Comparison of ENCODE assay signal across 10 cellular contexts in genomic region chr10:73543-74265, GRCh38. TPM values are rescaled to one million over a fixed set of nuclear protein-coding genes. Genes with fewer than 3 reads are reported as not detected.
DNase-seq lines count a peak whose midpoint lies in the region; ATAC-seq and TF ChIP-seq lines count a peak whose summit lies in the region.
"Not testable (repeated sequence)": the region's sequence is repeated elsewhere in the genome, so short reads cannot be mapped to it uniquely, and the experiment has no call there.
"Had no signal": no experiment of that assay in that cellular context is flagged by ENCODE, and none has a peak within 500 bp of the region (broad histone marks: within the 10 kb centered on the region; RNA-seq: fewer than 3 reads in every experiment).

No MANE protein-coding gene starts in this region.

- intact Hi-C loops in left colon (cut with DNase I, micrococcal nuclease), result not testable (repeated sequence)

- H4K20me1 ChIP-seq in SU-DHL-6 (ENCODE audit: low read depth, low read length), result not testable (repeated sequence)

- peak; percentile 73 for TF ChIP-seq CTCF in LNCAP (IDR thresholded peaks at IDR 0.05)
- TF ChIP-seq CTCF in SU-DHL-6 (IDR thresholded peaks at IDR 0.05; ENCODE audit: insufficient read depth, low read length, poor library complexity, severe bottlenecking), result peak; percentile 12
- TF ChIP-seq CTCF in epithelial cell of esophagus (IDR thresholded peaks at IDR 0.05; ENCODE audit: insufficient read depth, low read depth, low read length, missing control alignments), result peak; percentile 59

- ATAC-seq in left colon, result peak; percentile 75

- H3K9ac ChIP-seq in SU-DHL-6 (ENCODE audit: low read length); rectal smooth muscle tissue (ENCODE audit: low read length): not testable (repeated sequence)

- H3K27me3 ChIP-seq in SU-DHL-6 (ENCODE audit: low read length); rectal smooth muscle tissue (ENCODE audit: control insufficient read depth, insufficient read depth, low read length); thymus (ENCODE audit: control insufficient read depth, insufficient read depth): not testable (repeated sequence)

- DNase-seq in DMS 273 (lab: John Stamatoyannopoulos, UW; ENCODE audit: unreplicated experiment), result peak; percentile 74
- peak; percentile 75 for DNase-seq in activated effector memory CD4-positive, alpha-beta T cell treated with anti-CD3 and anti-CD28 coated beads, Interleukin-2, amount 50 U/mL, for 16 hours
- peak; percentile 55 for DNase-seq in epithelial cell of esophagus (ENCODE audit: low read depth)
- peak in 1 of 2 donors; percentile 56 for DNase-seq in left colon

- not testable (repeated sequence) for H3K36me3 ChIP-seq in SU-DHL-6 (ENCODE audit: low read length); rectal smooth muscle tissue (ENCODE audit: control insufficient read depth, insufficient read depth, low read length); thymus (ENCODE audit: control insufficient read depth, insufficient read depth)

- WGBS in thymus, result 10% methylated on average over 65 of the region's 65 CpGs

- not testable (repeated sequence) for H3K9me3 ChIP-seq in SU-DHL-6 (ENCODE audit: insufficient read depth, low read length); thymus (ENCODE audit: control insufficient read depth)

- peak overlapping the region; percentile 29 for H3K4me2 ChIP-seq in SU-DHL-6 (ENCODE audit: low read depth, low read length, poor library complexity, severe bottlenecking)

- not testable (repeated sequence) for H3K79me2 ChIP-seq in SU-DHL-6 (ENCODE audit: insufficient read depth, low read length)

- not testable (repeated sequence) for H3K27ac ChIP-seq in SU-DHL-6 (ENCODE audit: low read depth, low read length); rectal smooth muscle tissue (ENCODE audit: low read depth, low read length); thymus (ENCODE audit: low read depth)

- H2AFZ ChIP-seq in SU-DHL-6 (ENCODE audit: low read depth, low read length, severe bottlenecking), result not testable (repeated sequence)

- not testable (repeated sequence) for H3K4me3 ChIP-seq in SU-DHL-6 (ENCODE audit: insufficient read depth, low read length, poor library complexity, severe bottlenecking)
- H3K4me3 ChIP-seq in epithelial cell of esophagus (ENCODE audit: low read length) (peak overlapping the region; percentile 53), rectal smooth muscle tissue (ENCODE audit: low read length) (peak overlapping the region; percentile 64), thymus (ENCODE audit: low read length) (peak overlapping the region; percentile 43)

- H3F3A ChIP-seq in SU-DHL-6 (ENCODE audit: insufficient read depth), result not testable (repeated sequence)

- not testable (repeated sequence) for H3K4me1 ChIP-seq in rectal smooth muscle tissue (ENCODE audit: control insufficient read depth, insufficient read depth, low read length); thymus (ENCODE audit: control insufficient read depth, insufficient read depth, low read length)

- H3K9me2 ChIP-seq in SU-DHL-6 (replicated peaks; ENCODE audit: insufficient read depth, low read length), result not testable (repeated sequence)

RNA-seq across cellular contexts. Expression of gene TUBB8, which starts 24.6 kb away (rescaled TPM):
- under 1 TPM in 1 of 2 donors, not detected in 1; 0.40 TPM for total RNA-seq in left colon
- 0.75 TPM for polyA plus RNA-seq in thymus
- total RNA-seq: glomerular endothelial cell, SJCRH30 had no signal

Comparison
In these comparisons a context has a peak if more than half of its experiments do, and no peak if none do; other contexts are left out.
1. CTCF ChIP-seq: peak in every context shown above with its lines; median percentile 73 in LNCAP; 59 in epithelial cell of esophagus; 12 in SU-DHL-6.